In the genomic region with DNA sequence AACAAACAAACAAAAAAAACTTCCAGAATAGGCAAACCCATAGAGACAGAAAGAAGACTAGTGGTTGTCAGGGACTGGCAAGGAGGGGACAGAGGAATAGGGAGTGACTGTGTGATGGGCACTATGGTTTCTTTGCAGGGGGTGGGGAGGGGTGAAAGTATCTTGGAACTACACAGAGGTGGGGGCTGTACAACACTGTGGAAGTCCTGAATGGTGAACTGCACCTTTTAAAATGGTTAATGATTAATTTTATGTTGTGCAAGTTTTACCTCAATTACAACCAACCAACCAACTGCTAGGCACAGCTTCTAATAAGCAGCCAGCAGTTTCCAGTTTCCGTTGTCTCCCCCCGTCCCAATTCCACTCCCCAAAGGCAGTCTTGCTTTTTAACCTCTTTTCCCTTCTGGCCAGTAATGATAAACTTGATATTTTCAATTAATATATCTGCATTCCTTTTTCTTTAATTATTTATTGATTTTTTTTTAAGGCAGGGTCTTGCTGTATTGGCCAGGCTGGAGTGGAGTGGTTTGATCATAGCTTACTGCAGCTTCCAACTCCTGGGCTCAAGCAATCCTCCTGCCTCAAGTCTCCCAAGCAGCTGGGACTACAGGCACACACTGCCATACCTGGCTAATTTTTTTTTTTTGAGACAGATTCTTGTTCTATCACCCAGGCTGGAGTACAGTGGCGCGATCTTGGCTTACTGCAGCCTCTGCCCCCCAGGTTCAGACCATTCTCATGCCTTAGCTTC, we compare ENCODE assay signal across 19 cellular contexts. TPM values are rescaled to one million over a fixed set of nuclear protein-coding genes. Genes with fewer than 3 reads are reported as not detected.
DNase-seq lines count a peak whose midpoint lies in the region; FAIRE-seq and TF ChIP-seq lines count a peak whose summit lies in the region.
"Had no signal": no experiment of that assay in that cellular context is flagged by ENCODE, and none has a peak within 500 bp of the region (broad histone marks: within the 10 kb centered on the region; RNA-seq: fewer than 3 reads in every experiment).

No MANE protein-coding gene starts in this region.

- TF ChIP-seq CTCF in 22Rv1 (IDR thresholded peaks at IDR 0.05) (no peak), foreskin fibroblast (IDR thresholded peaks at IDR 0.05; ENCODE audit: low read depth, low read length) (no peak)

- intact Hi-C loops in posterior vena cava (cut with DNase I): no loop called here

- DNase-seq in NAMALWA (ENCODE audit: low spot score): peak; percentile 39
- DNase-seq in left kidney (ENCODE audit: low read depth, low spot score): peak; percentile 47
- peak; percentile 5 for DNase-seq in posterior vena cava (ENCODE audit: low spot score)
- no peak for DNase-seq in stimulated activated CD4-positive, alpha-beta T cell treated with anti-CD3 and anti-CD28 coated beads, Interleukin-4, amount 100 ng/mL, for 4 hours
- no peak for DNase-seq in GM19239 (ENCODE audit: insufficient read length, low spot score)
- no peak for DNase-seq in NCI-H2107 (lab: John Stamatoyannopoulos, UW)
- no peak for DNase-seq in foreskin fibroblast
- DNase-seq: DMS79, GM23248, KG1, MG63, NCI-H1105 treated with DMSO at 0.1 percent for 48 hours, NCI-H1930, NCI-H2171 treated with DMSO at 0.1 percent for 48 hours, NCI-H524, SIG-M5 had no signal

- no peak overlapping the region for H3K4me3 ChIP-seq in foreskin fibroblast (ENCODE audit: low read depth in 1 of 2, low read length in 2 of 2)
- H3K4me3 ChIP-seq: GM23248, MG63 had no signal

- FAIRE-seq in GM19239 (lab: Jason Lieb, UNC): no peak
- FAIRE-seq: A204.1, GM12891 had no signal

- peak overlapping the region; percentile 68 for H3K27ac ChIP-seq in 22Rv1
- H3K27ac ChIP-seq: GM23248 had no signal

RNA-seq across cellular contexts. Expression of gene HIP1, which starts 46.8 kb away (rescaled TPM):
- total RNA-seq in posterior vena cava: 10 to 100 TPM; 27.0 to 29.2 TPM

Comparison
In these comparisons a context has a peak if more than half of its experiments do, and no peak if none do; other contexts are left out.
1. DNase-seq: peak in NAMALWA (single experiment), left kidney (single experiment) and posterior vena cava (single experiment); none in stimulated activated CD4-positive, alpha-beta T cell treated with anti-CD3 and anti-CD28 coated beads, Interleukin-4, amount 100 ng/mL, for 4 hours (0 of 2), GM19239 (single experiment), NCI-H2107 (single experiment) and foreskin fibroblast (0 of 2).